Comparison of ENCODE assay signal across 7 cellular contexts in genomic region chr11:75046668-75047067, GRCh38. TPM values are rescaled to one million over a fixed set of nuclear protein-coding genes. Genes with fewer than 3 reads are reported as not detected.
"Had no signal": no experiment of that assay in that cellular context is flagged by ENCODE, and none has a peak within 500 bp of the region (broad histone marks: within the 10 kb centered on the region; RNA-seq: fewer than 3 reads in every experiment).

No MANE protein-coding gene starts in this region.

RNA-seq across cellular contexts. Expression of gene OR2AT4, which starts 50.0 kb away (rescaled TPM):
- total RNA-seq: GM23248, H4, H7, HepG2, HFFc6, HT1080 had no signal
- polyA plus RNA-seq: GM23248, HepG2, IgD-negative memory B cell had no signal
